In genomic region chr12:24948816-24949722, GRCh38 we compare ENCODE assay signal across 1 cellular context.
TF ChIP-seq lines count a peak whose summit lies in the region.

Gene BCAT1, minus strand, starts transcription at chr12:24949101. Its CDS starts 169 bp downstream, at chr12:24948932.

TF ChIP-seq in K562, 482 proteins besides CTCF, POLR2A, EP300 and RAD21 (continued from another document and continues in another):
- TF ChIP-seq ZBTB9 (CRISPR knock-in tag; IDR thresholded peaks at IDR 0.05) (peak; percentile 76; the same call in 1 of the 2 replicates), ZNF511 (CRISPR knock-in tag; IDR thresholded peaks at IDR 0.05) (peak; percentile 87; the same call in 1 of the 2 replicates), ZBTB7A (IDR thresholded peaks at IDR 0.05; ENCODE audit: borderline replicate concordance, control insufficient read depth, low read depth, low read length) (peak; percentile 88), ZNF395 (CRISPR knock-in tag; IDR thresholded peaks at IDR 0.05) (peak; percentile 71; the same call in 1 of the 2 replicates), CBFB (CRISPR knock-in tag; IDR thresholded peaks at IDR 0.05) (no peak), PCBP1 (IDR thresholded peaks at IDR 0.05; ENCODE audit: low read depth, low read length, poor library complexity, severe bottlenecking) (peak; percentile 31), TRIM24 (IDR thresholded peaks at IDR 0.05) (peak in 1 of 2 experiments; percentile 64; a peak in 2 of 4 replicates), TRIM28 (IDR thresholded peaks at IDR 0.05) (0 out of 2 replicates have a peak, but pooled peaks have one; percentile 28), RNF2 (IDR thresholded peaks at IDR 0.05) (peak; percentile 88), PRPF4 (IDR thresholded peaks at IDR 0.05; ENCODE audit: insufficient read depth, low read depth, low read length, poor library complexity, severe bottlenecking) (peak; percentile 69), NR2C2 (CRISPR knock-in tag; IDR thresholded peaks at IDR 0.05) (peak; percentile 47; the same call in 1 of the 2 replicates), NR2C2 (tag; IDR thresholded peaks at IDR 0.05) (peak; percentile 89), FOXO4 (CRISPR knock-in tag; IDR thresholded peaks at IDR 0.05) (0 out of 2 replicates have a peak, but pooled peaks have one; percentile 58), CBFA2T3 (IDR thresholded peaks at IDR 0.05) (0 out of 2 replicates have a peak, but pooled peaks have one; percentile 15), ZNF431 (CRISPR knock-in tag; IDR thresholded peaks at IDR 0.05) (peak; percentile 59; the same call in 1 of the 2 replicates), MXD1 (CRISPR knock-in tag; IDR thresholded peaks at IDR 0.05; ENCODE audit: borderline replicate concordance, poor library complexity, severe bottlenecking) (peak; percentile 76), GTF2E2 (tag; IDR thresholded peaks at IDR 0.05) (peak; percentile 82; the same call in 1 of the 2 replicates), JUN (IDR thresholded peaks at IDR 0.05; ENCODE audit: borderline replicate concordance, low read depth, low read length) (no peak; the same call in 1 of the 2 replicates), JUN (CRISPR knock-in tag; IDR thresholded peaks at IDR 0.05; ENCODE audit: borderline replicate concordance) (no peak), SIN3A (IDR thresholded peaks at IDR 0.05; ENCODE audit: borderline replicate concordance in 2 of 2, control insufficient read depth in 1 of 2, low read depth in 2 of 2, low read length in 2 of 2) (peak; percentile 38 to 95; a peak in 2 of 4 replicates), ELF1 (tag; IDR thresholded peaks at IDR 0.05) (peak; percentile 53; the same call in 1 of the 2 replicates), BCOR (IDR thresholded peaks at IDR 0.05) (peak; percentile 57), ID3 (CRISPR knock-in tag; IDR thresholded peaks at IDR 0.05) (no peak), ID3 (tag; IDR thresholded peaks at IDR 0.05) (peak; percentile 91), ATF7 (IDR thresholded peaks at IDR 0.05) (peak; percentile 94), GMEB1 (CRISPR knock-in tag; IDR thresholded peaks at IDR 0.05) (0 out of 2 replicates have a peak, but pooled peaks have one; percentile 20), ARNT (IDR thresholded peaks at IDR 0.05) (0 out of 4 replicates have a peak, but pooled peaks of 1 of the 2 experiments have one; percentile 12), EZH2 (IDR thresholded peaks at IDR 0.05; ENCODE audit: borderline replicate concordance, low read depth, low read length) (no peak), ETS1 (conservative IDR thresholded peaks at IDR 0.05; ENCODE audit: control insufficient read depth, low read depth, low read length) (peak; percentile 74; the same call in 1 of the 2 replicates), ZNF444 (CRISPR knock-in tag; IDR thresholded peaks at IDR 0.05) (0 out of 2 replicates have a peak, but pooled peaks have one; percentile 26), PYGO2 (tag; IDR thresholded peaks at IDR 0.05) (no peak), ZBTB11 (CRISPR knock-in tag; IDR thresholded peaks at IDR 0.05) (peak in 1 of 3 experiments; percentile 36; a peak in 1 of 6 replicates), HDAC8 (tag; IDR thresholded peaks at IDR 0.05) (no peak), NONO (IDR thresholded peaks at IDR 0.05; ENCODE audit: low read depth in 2 of 2, low read length in 1 of 2) (peak in 1 of 2 experiments; percentile 83; a peak in 2 of 4 replicates), PTTG1 (tag; IDR thresholded peaks at IDR 0.05; ENCODE audit: low read depth) (peak; percentile 60; the same call in 1 of the 2 replicates), FOXA3 (CRISPR knock-in tag; conservative IDR thresholded peaks at IDR 0.05 in 1 of 2, IDR thresholded peaks at IDR 0.05 in 1 of 2) (0 out of 4 replicates have a peak, but pooled peaks of 1 of the 2 experiments have one; percentile 36), HNRNPLL (IDR thresholded peaks at IDR 0.05; ENCODE audit: low read depth, low read length, poor library complexity, severe bottlenecking) (peak; percentile 43), HES1 (IDR thresholded peaks at IDR 0.05; ENCODE audit: low read depth) (peak; percentile 60), TAF1 (IDR thresholded peaks at IDR 0.05; ENCODE audit: control insufficient read depth, extremely low read depth, insufficient read depth, low read length, severe bottlenecking) (peak; percentile 90), TFAP4 (CRISPR knock-in tag; IDR thresholded peaks at IDR 0.05; ENCODE audit: borderline replicate concordance) (peak; percentile 85), ZBTB12 (CRISPR knock-in tag; IDR thresholded peaks at IDR 0.05) (peak; percentile 25; the same call in 1 of the 2 replicates), FOXP1 (CRISPR knock-in tag; IDR thresholded peaks at IDR 0.05) (peak; percentile 21; the same call in 1 of the 2 replicates), HDAC6 (IDR thresholded peaks at IDR 0.05; ENCODE audit: low read depth, low read length) (no peak), ZNF830 (CRISPR knock-in tag; IDR thresholded peaks at IDR 0.05) (no peak), BRCA1 (IDR thresholded peaks at IDR 0.05) (no peak), BRCA1 (CRISPR knock-in tag; IDR thresholded peaks at IDR 0.05) (no peak), POLR2H (tag; IDR thresholded peaks at IDR 0.05; ENCODE audit: low read depth) (peak; percentile 75)
